ENCODE assay signal across 1 cellular context in the genomic region with DNA sequence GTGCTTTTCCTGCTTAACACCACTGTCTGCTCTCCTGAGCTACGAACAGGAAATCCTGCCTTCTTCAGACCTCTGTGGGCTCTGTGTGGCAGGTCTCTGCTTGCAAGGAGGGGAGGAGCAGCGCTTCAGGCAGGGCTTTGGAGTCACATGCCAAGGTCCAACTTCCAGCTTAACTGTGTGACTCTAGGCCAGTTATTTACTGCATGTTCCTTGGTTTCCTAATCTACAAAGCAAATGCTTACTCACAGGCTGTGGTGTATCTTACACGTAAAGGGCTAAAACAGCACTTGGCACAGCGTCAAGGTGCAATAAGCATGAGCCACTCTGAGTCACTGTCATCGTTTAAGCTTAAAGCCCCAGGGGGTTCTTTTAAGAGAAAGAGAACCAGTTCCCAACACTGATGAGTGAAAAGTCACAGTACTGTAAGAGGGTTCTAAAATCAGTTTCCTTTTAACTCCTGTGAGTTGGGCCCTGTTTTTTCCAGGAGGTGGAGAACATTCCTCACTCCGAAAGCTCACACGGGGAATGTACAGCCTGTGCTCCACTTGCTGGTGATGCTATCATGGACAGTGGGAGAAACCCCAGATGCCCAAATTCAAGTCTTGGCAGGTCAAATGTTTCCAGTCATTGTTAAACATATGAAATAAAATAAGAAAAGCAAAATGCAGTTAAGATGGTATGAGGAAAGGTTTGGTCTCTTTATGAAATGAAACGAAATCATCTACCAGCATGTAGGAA.
TF ChIP-seq lines count a peak whose summit lies in the region.

No MANE protein-coding gene starts in this region.

TF ChIP-seq in A549, 52 proteins besides CTCF, POLR2A, EP300 and RAD21 (continued from another document):
- TF ChIP-seq, protein P1, sequence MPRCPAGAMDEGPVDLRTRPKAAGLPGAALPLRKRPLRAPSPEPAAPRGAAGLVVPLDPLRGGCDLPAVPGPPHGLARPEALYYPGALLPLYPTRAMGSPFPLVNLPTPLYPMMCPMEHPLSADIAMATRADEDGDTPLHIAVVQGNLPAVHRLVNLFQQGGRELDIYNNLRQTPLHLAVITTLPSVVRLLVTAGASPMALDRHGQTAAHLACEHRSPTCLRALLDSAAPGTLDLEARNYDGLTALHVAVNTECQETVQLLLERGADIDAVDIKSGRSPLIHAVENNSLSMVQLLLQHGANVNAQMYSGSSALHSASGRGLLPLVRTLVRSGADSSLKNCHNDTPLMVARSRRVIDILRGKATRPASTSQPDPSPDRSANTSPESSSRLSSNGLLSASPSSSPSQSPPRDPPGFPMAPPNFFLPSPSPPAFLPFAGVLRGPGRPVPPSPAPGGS (IDR thresholded peaks at IDR 0.05): peak; percentile 96
- TF ChIP-seq CBX8 (IDR thresholded peaks at IDR 0.05) (no peak), MAX (IDR thresholded peaks at IDR 0.05) (peak; percentile 94), HOXB5 (CRISPR knock-in tag; IDR thresholded peaks at IDR 0.05) (no peak), RCOR1 (IDR thresholded peaks at IDR 0.05; ENCODE audit: low read depth, low read length) (0 out of 2 replicates have a peak, but pooled peaks have one; percentile 14), KDM1A (IDR thresholded peaks at IDR 0.05; ENCODE audit: low read depth) (no peak), FOSB (CRISPR knock-in tag; IDR thresholded peaks at IDR 0.05) (no peak), RFX5 (IDR thresholded peaks at IDR 0.05) (peak; percentile 48; the same call in 1 of the 2 replicates), JUN (IDR thresholded peaks at IDR 0.05) (peak; percentile 97 to 98), JUNB (IDR thresholded peaks at IDR 0.05) (peak; percentile 98), MAFK (IDR thresholded peaks at IDR 0.05; ENCODE audit: partially characterized antibody) (peak; percentile 88), ELK1 (IDR thresholded peaks at IDR 0.05; ENCODE audit: low read depth, low read length) (no peak), FOXS1 (CRISPR knock-in tag; IDR thresholded peaks at IDR 0.05) (peak; percentile 51; the same call in 1 of the 2 replicates), CEBPB (IDR thresholded peaks at IDR 0.05) (peak; percentile 79 to 93), FOSL2 (IDR thresholded peaks at IDR 0.05) (peak; percentile 97), FOSL2 (CRISPR knock-in tag; IDR thresholded peaks at IDR 0.05) (peak; percentile 99), HOXB13 (CRISPR knock-in tag; IDR thresholded peaks at IDR 0.05; ENCODE audit: low read depth) (no peak; the same call in 1 of the 2 replicates), HEYL (CRISPR knock-in tag; IDR thresholded peaks at IDR 0.05) (no peak), EHMT2 (IDR thresholded peaks at IDR 0.05; ENCODE audit: low read depth) (no peak), CBX2 (IDR thresholded peaks at IDR 0.05; ENCODE audit: borderline replicate concordance, low read depth) (no peak), SREBF2 (IDR thresholded peaks at IDR 0.05) (no peak), NFE2L2 (conservative IDR thresholded peaks at IDR 0.05; ENCODE audit: low read length) (peak; percentile 52), BHLHE40 (IDR thresholded peaks at IDR 0.05; ENCODE audit: low read depth, low read length) (peak; percentile 70; the same call in 1 of the 2 replicates)
- TF ChIP-seq, protein P2, sequence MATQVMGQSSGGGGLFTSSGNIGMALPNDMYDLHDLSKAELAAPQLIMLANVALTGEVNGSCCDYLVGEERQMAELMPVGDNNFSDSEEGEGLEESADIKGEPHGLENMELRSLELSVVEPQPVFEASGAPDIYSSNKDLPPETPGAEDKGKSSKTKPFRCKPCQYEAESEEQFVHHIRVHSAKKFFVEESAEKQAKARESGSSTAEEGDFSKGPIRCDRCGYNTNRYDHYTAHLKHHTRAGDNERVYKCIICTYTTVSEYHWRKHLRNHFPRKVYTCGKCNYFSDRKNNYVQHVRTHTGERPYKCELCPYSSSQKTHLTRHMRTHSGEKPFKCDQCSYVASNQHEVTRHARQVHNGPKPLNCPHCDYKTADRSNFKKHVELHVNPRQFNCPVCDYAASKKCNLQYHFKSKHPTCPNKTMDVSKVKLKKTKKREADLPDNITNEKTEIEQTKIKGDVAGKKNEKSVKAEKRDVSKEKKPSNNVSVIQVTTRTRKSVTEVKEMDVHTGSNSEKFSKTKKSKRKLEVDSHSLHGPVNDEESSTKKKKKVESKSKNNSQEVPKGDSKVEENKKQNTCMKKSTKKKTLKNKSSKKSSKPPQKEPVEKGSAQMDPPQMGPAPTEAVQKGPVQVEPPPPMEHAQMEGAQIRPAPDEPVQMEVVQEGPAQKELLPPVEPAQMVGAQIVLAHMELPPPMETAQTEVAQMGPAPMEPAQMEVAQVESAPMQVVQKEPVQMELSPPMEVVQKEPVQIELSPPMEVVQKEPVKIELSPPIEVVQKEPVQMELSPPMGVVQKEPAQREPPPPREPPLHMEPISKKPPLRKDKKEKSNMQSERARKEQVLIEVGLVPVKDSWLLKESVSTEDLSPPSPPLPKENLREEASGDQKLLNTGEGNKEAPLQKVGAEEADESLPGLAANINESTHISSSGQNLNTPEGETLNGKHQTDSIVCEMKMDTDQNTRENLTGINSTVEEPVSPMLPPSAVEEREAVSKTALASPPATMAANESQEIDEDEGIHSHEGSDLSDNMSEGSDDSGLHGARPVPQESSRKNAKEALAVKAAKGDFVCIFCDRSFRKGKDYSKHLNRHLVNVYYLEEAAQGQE (IDR thresholded peaks at IDR 0.05): no peak
